Comparison of ENCODE assay signal across 10 cellular contexts in genomic region chr14:85587152-85587697, GRCh38. TPM values are rescaled to one million over a fixed set of nuclear protein-coding genes. Genes with fewer than 3 reads are reported as not detected.
DNase-seq lines count a peak whose midpoint lies in the region; ATAC-seq lines count a peak whose summit lies in the region.
"Had no signal": no experiment of that assay in that cellular context is flagged by ENCODE, and none has a peak within 500 bp of the region (broad histone marks: within the 10 kb centered on the region; RNA-seq: fewer than 3 reads in every experiment).

No MANE protein-coding gene starts in this region.

- H3K18ac ChIP-seq in trophoblast cell (ENCODE audit: low read length) = no peak overlapping the region

- H3K9me3 ChIP-seq in trophoblast cell (ENCODE audit: insufficient read depth, low read depth, low read length) = no peaks in the 10 kb centered on the region

- peak overlapping the region; percentile 58 for H3K27ac ChIP-seq in trophoblast cell (ENCODE audit: low read depth, low read length)

- H2BK12ac ChIP-seq in trophoblast cell (ENCODE audit: low read length) = no peak overlapping the region

- DNase-seq in ELR (ENCODE audit: low read depth) = peak; percentile 77
- peak; percentile 69 for DNase-seq in NCI-H226
- DNase-seq in dedifferentiated amniotic fluid mesenchymal stem cell (ENCODE audit: extremely low spot score) = peak; percentile 95
- no peak for DNase-seq in trophoblast cell
- DNase-seq in DMS 273 treated with DMSO at 0.1 percent for 48 hours (lab: John Stamatoyannopoulos, UW) = no peak
- DNase-seq: effector memory CD4-positive, alpha-beta T cell had no signal

- H3K79me2 ChIP-seq in trophoblast cell (ENCODE audit: control insufficient read depth, insufficient read depth, low read length, poor library complexity) = no peaks in the 10 kb centered on the region

- H3K79me1 ChIP-seq in trophoblast cell (ENCODE audit: low read length) = no peaks in the 10 kb centered on the region

- peaks cover 0 to 5% of the 10 kb centered on the region in 2 experiments for H3K4me1 ChIP-seq in trophoblast cell (ENCODE audit: control insufficient read depth in 1 of 2, insufficient read depth in 2 of 2, low read length in 2 of 2)

- no peak overlapping the region for H3K23ac ChIP-seq in trophoblast cell (ENCODE audit: low read length)

- no peak overlapping the region for H2BK120ac ChIP-seq in trophoblast cell (ENCODE audit: insufficient read depth, low read length, poor library complexity)

- H4K91ac ChIP-seq in trophoblast cell (ENCODE audit: low read depth, low read length) = no peak overlapping the region

- H3K4me3 ChIP-seq in trophoblast cell (ENCODE audit: low read depth, low read length) = no peak overlapping the region

- H3K4me2 ChIP-seq in trophoblast cell (ENCODE audit: low read length) = no peak overlapping the region

- WGBS in trophoblast cell (ENCODE audit: extremely low coverage, insufficient coverage, insufficient read length) = no CpG with 5 or more reads among the region's 6 CpGs

- peaks cover 4 to 6% of the 10 kb centered on the region in 2 experiments for H3K36me3 ChIP-seq in trophoblast cell (ENCODE audit: control insufficient read depth in 1 of 2, insufficient read depth in 2 of 2, low read length in 2 of 2)

- H3K9ac ChIP-seq in trophoblast cell (ENCODE audit: low read length) = no peak overlapping the region

- H2BK5ac ChIP-seq in trophoblast cell (ENCODE audit: low read depth, low read length, poor library complexity) = no peak overlapping the region

- H3K27me3 ChIP-seq in trophoblast cell (ENCODE audit: insufficient read depth, low read length) = no peaks in the 10 kb centered on the region

- H3K14ac ChIP-seq in trophoblast cell (ENCODE audit: low read length) = no peak overlapping the region

- no peak overlapping the region for H3K4ac ChIP-seq in trophoblast cell (ENCODE audit: low read depth, low read length)

- H2AK5ac ChIP-seq in trophoblast cell (ENCODE audit: low read length) = no peak overlapping the region

- no peak overlapping the region for H4K8ac ChIP-seq in trophoblast cell (ENCODE audit: low read depth, low read length)

- ATAC-seq in HG02981 (IDR thresholded peaks at IDR 0.05; ENCODE audit: unreplicated experiment) (no peak), GM18907 (IDR thresholded peaks at IDR 0.05; ENCODE audit: unreplicated experiment) (no peak), GM21381 (IDR thresholded peaks at IDR 0.05; ENCODE audit: unreplicated experiment) (no peak)
- ATAC-seq: Right ventricle myocardium inferior had no signal

- no peak overlapping the region for H4K12ac ChIP-seq in trophoblast cell (ENCODE audit: low read depth, low read length)

- H2AFZ ChIP-seq in trophoblast cell (ENCODE audit: insufficient read depth, low read length, poor library complexity) = no peak overlapping the region

RNA-seq across cellular contexts. Expression of gene FLRT2, which starts 57.3 kb away (rescaled TPM):
- 8.1 and 8.3 TPM in 2 replicates for polyA plus RNA-seq in trophoblast cell (2013)

Comparison
In these comparisons a context has a peak if more than half of its experiments do, and no peak if none do; other contexts are left out.
1. DNase-seq: peak in ELR (single experiment), NCI-H226 (single experiment) and dedifferentiated amniotic fluid mesenchymal stem cell (single experiment); none in trophoblast cell (0 of 2) and DMS 273 treated with DMSO at 0.1 percent for 48 hours (single experiment).